Comparison of ENCODE assay signal across 2 cellular contexts in genomic region chr19:45556835-45557234, GRCh38.
TF ChIP-seq lines count a peak whose summit lies in the region.

No MANE protein-coding gene starts in this region.

TF ChIP-seq in H1, 55 proteins besides CTCF, POLR2A, EP300 and RAD21:
- TF ChIP-seq GABPA (IDR thresholded peaks at IDR 0.05; ENCODE audit: borderline replicate concordance, insufficient read depth, low read length) = no peak
- no peak for TF ChIP-seq KDM1A (IDR thresholded peaks at IDR 0.05; ENCODE audit: borderline replicate concordance, low read length)
- TF ChIP-seq TEAD4 (IDR thresholded peaks at IDR 0.05; ENCODE audit: low read depth, low read length) = no peak
- no peak for TF ChIP-seq CHD1 (IDR thresholded peaks at IDR 0.05; ENCODE audit: low read depth, low read length)
- TF ChIP-seq SIN3A (conservative IDR thresholded peaks at IDR 0.05 in 1 of 2, IDR thresholded peaks at IDR 0.05 in 1 of 2; ENCODE audit: low read depth in 1 of 2, low read length in 2 of 2) = no peak
- TF ChIP-seq HDAC2 (IDR thresholded peaks at IDR 0.05; ENCODE audit: borderline replicate concordance in 1 of 2, low read depth in 2 of 2, low read length in 2 of 2) = no peak
- no peak for TF ChIP-seq RFX5 (IDR thresholded peaks at IDR 0.05; ENCODE audit: borderline replicate concordance, low read depth, low read length)
- TF ChIP-seq HDAC6 (IDR thresholded peaks at IDR 0.05; ENCODE audit: low read depth, low read length) = no peak
- TF ChIP-seq KDM4A (IDR thresholded peaks at IDR 0.05; ENCODE audit: low read depth, low read length, severe bottlenecking) = no peak
- no peak for TF ChIP-seq CHD2 (IDR thresholded peaks at IDR 0.05; ENCODE audit: low read length)
- TF ChIP-seq SAP30 (IDR thresholded peaks at IDR 0.05; ENCODE audit: insufficient read depth, insufficient replicate concordance, low read length) = no peak
- TF ChIP-seq TAF7 (optimal IDR thresholded peaks at IDR 0.05; ENCODE audit: borderline replicate concordance, low read depth, low read length) = no peak
- no peak for TF ChIP-seq GTF2F1 (IDR thresholded peaks at IDR 0.05; ENCODE audit: borderline replicate concordance, low read depth, low read length)
- TF ChIP-seq SRF (IDR thresholded peaks at IDR 0.05; ENCODE audit: low read depth, low read length) = no peak
- TF ChIP-seq CTBP2 (IDR thresholded peaks at IDR 0.05; ENCODE audit: borderline replicate concordance, insufficient read depth, insufficient read length, low read length) = no peak
- TF ChIP-seq SIRT6 (IDR thresholded peaks at IDR 0.05; ENCODE audit: low read length) = no peak

TF ChIP-seq in HEK293T, 16 proteins besides CTCF, POLR2A, EP300 and RAD21:
- no peak for TF ChIP-seq SUZ12 (IDR thresholded peaks at IDR 0.05)
- TF ChIP-seq FOXK2 (IDR thresholded peaks at IDR 0.05) = no peak
- TF ChIP-seq NFRKB (IDR thresholded peaks at IDR 0.05) = no peak
